In genomic region chr12:22190-22529, GRCh38 we compare ENCODE assay signal across 13 cellular contexts. TPM values are rescaled to one million over a fixed set of nuclear protein-coding genes. Genes with fewer than 3 reads are reported as not detected.
A peak's percentile ranks its signal among the peaks of the same experiment; 100 is the strongest.
DNase-seq lines count a peak whose midpoint lies in the region; ATAC-seq, FAIRE-seq and TF ChIP-seq lines count a peak whose summit lies in the region.
"Had no signal": no experiment of that assay in that cellular context is flagged by ENCODE, and none has a peak within 500 bp of the region (broad histone marks: within the 10 kb centered on the region; RNA-seq: fewer than 3 reads in every experiment).

No MANE protein-coding gene starts in this region.

- in situ Hi-C loops in ACHN (cut with HindIII; ENCODE audit: low pct_ligation_motif_present, low pct_unique_long_range_greater_than_20kb, low sequenced_read_pairs) (no loop called here), SK-MEL-5 (cut with HindIII; ENCODE audit: low pct_unique_long_range_greater_than_20kb, low sequenced_read_pairs) (no loop called here)

- FAIRE-seq in HTR-8/SVneo (lab: Jason Lieb, UNC) = no peak
- FAIRE-seq: astrocyte, endothelial cell of umbilical vein, urothelium cell line had no signal

- ATAC-seq in HG03108 (IDR thresholded peaks at IDR 0.05; ENCODE audit: unreplicated experiment) = no peak
- ATAC-seq in HG03571 (IDR thresholded peaks at IDR 0.05; ENCODE audit: unreplicated experiment) = no peak

- DNase-seq in ACHN = peak; percentile 0
- peak; percentile 10 for DNase-seq in SK-MEL-5 (ENCODE audit: low read depth, low spot score)
- peak; percentile 21 for DNase-seq in iPS-NIHi7 (ENCODE audit: extremely low spot score)
- DNase-seq in HTR-8/SVneo (ENCODE audit: insufficient read length, low spot score) = no peak
- DNase-seq in H4 (ENCODE audit: low spot score) = no peak
- DNase-seq: NCI-H2081 treated with DMSO at 0.1 percent for 48 hours had no signal

- H3K4me3 ChIP-seq in GM12875 (ENCODE audit: low read depth, low read length) = no peak overlapping the region

- TF ChIP-seq CTCF in GM12875 (IDR thresholded peaks at IDR 0.05; ENCODE audit: borderline replicate concordance, insufficient read depth, low read depth, low read length) = peak; percentile 42

RNA-seq across cellular contexts. Expression of gene IQSEC3, which starts 44.4 kb away (rescaled TPM):
- not detected in 2 replicates for total RNA-seq in SK-MEL-5 (2014; rRNA removed; shearing (Covaris generic))
- not detected in 2 replicates for polyA plus RNA-seq in SK-MEL-5 (2015; cell fraction: cytosol; rRNA removed)
- polyA plus RNA-seq in SK-MEL-5 (2015; cell fraction: nucleus; rRNA removed) = not detected in 2 replicates
- total RNA-seq in H4 (2014; rRNA removed; shearing (Covaris generic)) = not detected in 2 replicates
- total RNA-seq: endothelial cell of umbilical vein had no signal
- polyA plus RNA-seq: endothelial cell of umbilical vein, IgD-negative memory B cell had no signal

Comparison
In these comparisons a context has a peak if more than half of its experiments do, and no peak if none do; other contexts are left out.
1. DNase-seq: peak in ACHN (single experiment), SK-MEL-5 (single experiment) and iPS-NIHi7 (single experiment); none in HTR-8/SVneo (single experiment) and H4 (single experiment).